In the genomic region with DNA sequence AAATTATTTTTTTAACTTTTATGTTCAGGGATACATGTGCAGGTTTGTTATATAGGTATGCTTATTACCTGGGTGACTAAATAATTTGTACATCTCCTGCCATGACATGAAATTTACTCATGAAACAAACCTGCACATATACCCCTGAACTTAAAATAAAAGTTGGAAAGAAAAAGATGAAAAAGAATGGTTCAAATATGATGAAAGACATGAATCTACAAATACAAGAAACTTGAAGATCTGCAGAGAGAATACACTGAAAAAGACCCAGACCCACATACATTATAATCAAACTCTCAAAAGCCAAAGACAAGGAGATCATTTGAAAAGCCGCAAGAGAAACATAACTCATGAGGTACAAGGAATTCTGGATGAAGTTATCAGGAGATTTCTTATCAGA, we compare ENCODE assay signal across 34 cellular contexts.
"Had no signal": no experiment of that assay in that cellular context is flagged by ENCODE, and none has a peak within 500 bp of the region (broad histone marks: within the 10 kb centered on the region; RNA-seq: fewer than 3 reads in every experiment).

No MANE protein-coding gene starts in this region.

- H3K36me3 ChIP-seq: MG63 had no signal

- H3K4me3 ChIP-seq: MG63 had no signal

- DNase-seq: Karpas-422, Kasumi-1, MG63, MM.1S, MV-4-11, NCI-H1048, NCI-H1092, NCI-H1092 treated with DMSO at 0.1 percent for 48 hours, NCI-H1105, NCI-H1105 treated with DMSO at 0.1 percent for 48 hours, NCI-H1417, NCI-H1417 treated with DMSO at 0.1 percent for 48 hours, NCI-H1436, NCI-H1436 treated with DMSO at 0.1 percent for 48 hours, NCI-H146, NCI-H1694, NCI-H1694 treated with DMSO at 0.1 percent for 48 hours, NCI-H187, NCI-H187 treated with DMSO at 0.1 percent for 48 hours, NCI-H1930, NCI-H2029, NCI-H2029 treated with DMSO at 0.1 percent for 48 hours, NCI-H2081, NCI-H2081 treated with DMSO at 0.1 percent for 48 hours, NCI-H2107, NCI-H2171, NCI-H2171 treated with DMSO at 0.1 percent for 48 hours, NCI-H2227 treated with DMSO at 0.1 percent for 48 hours, NCI-H226, NCI-H345, NCI-H446, NCI-H446 treated with DMSO at 0.1 percent for 48 hours, NCI-H510A, NCI-H510A treated with DMSO at 0.1 percent for 48 hours had no signal

- H3K27me3 ChIP-seq: MG63 had no signal
